ENCODE assay signal across 16 cellular contexts in the genomic region with DNA sequence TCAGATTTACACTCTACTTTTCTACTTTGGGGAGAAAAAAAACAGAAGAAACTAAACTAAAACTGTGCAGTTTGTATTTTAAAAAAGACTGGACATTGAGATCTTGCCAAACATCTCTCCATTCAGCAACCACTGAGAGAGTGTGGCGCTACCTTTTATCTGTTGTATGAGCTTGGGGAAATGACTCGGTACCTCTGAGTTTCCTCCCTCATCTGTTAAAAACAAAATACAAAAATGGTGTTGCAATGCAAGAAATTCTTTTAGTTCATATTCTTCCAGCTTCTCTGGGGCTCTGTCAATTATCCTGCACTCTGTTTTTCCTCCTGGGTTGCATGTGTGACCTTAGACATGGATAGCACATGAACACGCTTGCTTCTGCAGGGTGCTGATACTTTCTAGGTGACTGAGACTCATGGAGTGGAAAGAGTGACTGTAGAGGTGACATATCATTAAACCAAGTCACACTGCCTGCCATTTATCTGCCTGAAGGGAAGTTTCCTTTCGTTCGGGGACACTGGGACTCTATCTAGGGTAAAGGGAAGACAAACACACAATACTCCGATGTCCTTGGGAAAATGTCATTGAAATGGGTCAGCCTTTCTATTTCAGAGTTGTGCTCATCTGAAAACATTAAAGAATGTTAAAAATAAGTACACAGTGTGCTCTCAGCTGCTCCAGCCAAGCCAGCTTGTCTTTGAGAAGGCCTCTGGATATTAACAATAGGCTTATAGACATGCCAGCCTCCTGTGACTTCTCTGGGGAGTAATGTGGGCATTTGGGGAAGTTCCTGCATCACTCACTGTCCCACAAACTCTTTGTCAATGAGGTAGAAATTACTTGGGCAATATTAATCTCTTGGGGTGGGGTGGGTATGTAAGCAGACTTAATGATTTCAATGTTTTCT.
DNase-seq lines count a peak whose midpoint lies in the region; ATAC-seq and TF ChIP-seq lines count a peak whose summit lies in the region.
"Had no signal": no experiment of that assay in that cellular context is flagged by ENCODE, and none has a peak within 500 bp of the region (broad histone marks: within the 10 kb centered on the region; RNA-seq: fewer than 3 reads in every experiment).

No MANE protein-coding gene starts in this region.

- H3K4me1 ChIP-seq in right lobe of liver (no peaks in the 10 kb centered on the region), spleen (peaks cover 0 to 8% (median 0%) of the 10 kb centered on the region in 6 donors), Karpas-422 (ENCODE audit: low read length) (no peaks in the 10 kb centered on the region)

- no peak overlapping the region for H3K4me3 Mint-ChIP-seq in immature natural killer cell
- H3K4me3 Mint-ChIP-seq: activated CD8-positive, alpha-beta memory T cell treated with anti-CD3 and anti-CD28 coated beads, Interleukin-2, amount 10 ng/mL, durations not matched to agents 7 days and 5 days; activated naive CD8-positive, alpha-beta T cell treated with anti-CD3 and anti-CD28 coated beads, Interleukin-2, amount 10 ng/mL, durations not matched to agents 7 days and 5 days; CD4-positive, alpha-beta T cell had no signal

- no peaks in the 10 kb centered on the region for H3K9me2 ChIP-seq in Karpas-422 (replicated peaks; ENCODE audit: insufficient read depth, low read length)

- no peaks in the 10 kb centered on the region for H3K36me3 Mint-ChIP-seq in immature natural killer cell
- H3K36me3 Mint-ChIP-seq: activated CD8-positive, alpha-beta memory T cell treated with anti-CD3 and anti-CD28 coated beads, Interleukin-2, amount 10 ng/mL, durations not matched to agents 7 days and 5 days; activated naive CD8-positive, alpha-beta T cell treated with anti-CD3 and anti-CD28 coated beads, Interleukin-2, amount 10 ng/mL, durations not matched to agents 7 days and 5 days had no signal

- H3K27me3 Mint-ChIP-seq in immature natural killer cell (ENCODE audit: low read depth in 3 of 3) = peaks cover 2 to 4% (median 3%) of the 10 kb centered on the region in 3 donors
- H3K27me3 Mint-ChIP-seq: activated CD8-positive, alpha-beta memory T cell treated with anti-CD3 and anti-CD28 coated beads, Interleukin-2, amount 10 ng/mL, durations not matched to agents 7 days and 5 days had no signal

- H3K4me2 ChIP-seq in Karpas-422 (ENCODE audit: low read depth, low read length, poor library complexity, severe bottlenecking) = no peak overlapping the region

- no peaks in the 10 kb centered on the region for H3K36me3 ChIP-seq in right lobe of liver
- H3K36me3 ChIP-seq in spleen = no peaks in the 10 kb centered on the region
- H3K36me3 ChIP-seq in Karpas-422 (ENCODE audit: insufficient read depth, low read length) = no peaks in the 10 kb centered on the region

- no peaks in the 10 kb centered on the region for H3K4me1 Mint-ChIP-seq in immature natural killer cell
- H3K4me1 Mint-ChIP-seq: activated CD8-positive, alpha-beta memory T cell treated with anti-CD3 and anti-CD28 coated beads, Interleukin-2, amount 10 ng/mL, durations not matched to agents 7 days and 5 days; activated naive CD8-positive, alpha-beta T cell treated with anti-CD3 and anti-CD28 coated beads, Interleukin-2, amount 10 ng/mL, durations not matched to agents 7 days and 5 days had no signal

- peak; percentile 54 to 79 (median 69) for ATAC-seq in right lobe of liver
- no peak for ATAC-seq in GM18867 (IDR thresholded peaks at IDR 0.05; ENCODE audit: unreplicated experiment)
- no peak for ATAC-seq in HG03378 (IDR thresholded peaks at IDR 0.05; ENCODE audit: unreplicated experiment)
- ATAC-seq: activated CD8-positive, alpha-beta memory T cell treated with anti-CD3 and anti-CD28 coated beads, Interleukin-2, amount 10 ng/mL, durations not matched to agents 7 days and 5 days; left colon had no signal

- TF ChIP-seq POLR2A in NB4 (IDR thresholded peaks at IDR 0.05; ENCODE audit: extremely low read depth, insufficient read length) (no peak), right lobe of liver (IDR thresholded peaks at IDR 0.05) (no peak), spleen (IDR thresholded peaks at IDR 0.05) (no peak)

- DNase-seq in NB4 (ENCODE audit: low read depth) (peak; percentile 82), caudate nucleus (lab: John Stamatoyannopoulos, UW) (no peak), right lobe of liver (no peak), spleen (no peak), immature natural killer cell (no peak), Karpas-422 (no peak)
- DNase-seq: activated CD8-positive, alpha-beta memory T cell treated with anti-CD3 and anti-CD28 coated beads, Interleukin-2, amount 10 ng/mL, durations not matched to agents 7 days and 5 days; activated naive CD8-positive, alpha-beta T cell treated with anti-CD3 and anti-CD28 coated beads, Interleukin-2, amount 10 ng/mL, durations not matched to agents 7 days and 5 days; CD4-positive, alpha-beta T cell; effector CD4-positive, alpha-beta T cell; left colon; NCI-H1417 treated with DMSO at 0.1 percent for 48 hours; NCI-H524 treated with DMSO at 0.1 percent for 48 hours; RPMI8226 had no signal

- peak overlapping the region; percentile 1 for H3K27ac ChIP-seq in caudate nucleus (ENCODE audit: low read depth, low read length)
- H3K27ac ChIP-seq in right lobe of liver = peak overlapping the region; percentile 11 to 36 (median 31)
- H3K27ac ChIP-seq in spleen = peak overlapping the region; percentile 31 to 78 (median 66)
- H3K27ac ChIP-seq in Karpas-422 (ENCODE audit: low read length) = no peak overlapping the region

- H4K20me1 ChIP-seq in Karpas-422 (ENCODE audit: insufficient read depth, low read depth, low read length) = no peaks in the 10 kb centered on the region

- H3K9me3 Mint-ChIP-seq in immature natural killer cell = no peaks in the 10 kb centered on the region
- H3K9me3 Mint-ChIP-seq: activated naive CD8-positive, alpha-beta T cell treated with anti-CD3 and anti-CD28 coated beads, Interleukin-2, amount 10 ng/mL, durations not matched to agents 7 days and 5 days; CD4-positive, alpha-beta T cell had no signal

- H3K4me3 ChIP-seq in NB4 (ENCODE audit: low read depth, low read length) (no peak overlapping the region), right lobe of liver (no peak overlapping the region), spleen (no peak overlapping the region), Karpas-422 (ENCODE audit: low read length) (no peak overlapping the region)

- no peak for TF ChIP-seq CTCF in NB4 (IDR thresholded peaks at IDR 0.05; ENCODE audit: low read depth, low read length)
- TF ChIP-seq CTCF in right lobe of liver (IDR thresholded peaks at IDR 0.05) = no peak
- no peak for TF ChIP-seq CTCF in spleen (IDR thresholded peaks at IDR 0.05 in 8 of 11, conservative IDR thresholded peaks at IDR 0.05 in 3 of 11)

- no peak overlapping the region for H3K9ac ChIP-seq in Karpas-422 (ENCODE audit: low read length)

- H3K9me3 ChIP-seq in right lobe of liver = no peaks in the 10 kb centered on the region
- H3K9me3 ChIP-seq in spleen = no peaks in the 10 kb centered on the region
- H3K9me3 ChIP-seq in Karpas-422 (ENCODE audit: low read length) = no peaks in the 10 kb centered on the region

- H3K79me2 ChIP-seq in Karpas-422 (ENCODE audit: low read length) = no peaks in the 10 kb centered on the region

- H3K27ac Mint-ChIP-seq in immature natural killer cell = no peak overlapping the region
- H3K27ac Mint-ChIP-seq: activated CD8-positive, alpha-beta memory T cell treated with anti-CD3 and anti-CD28 coated beads, Interleukin-2, amount 10 ng/mL, durations not matched to agents 7 days and 5 days; activated naive CD8-positive, alpha-beta T cell treated with anti-CD3 and anti-CD28 coated beads, Interleukin-2, amount 10 ng/mL, durations not matched to agents 7 days and 5 days; CD4-positive, alpha-beta T cell had no signal

- no peaks in the 10 kb centered on the region for H3K27me3 ChIP-seq in right lobe of liver
- H3K27me3 ChIP-seq in spleen (replicated peaks in 1 of 7) = no peaks in the 10 kb centered on the region
- no peaks in the 10 kb centered on the region for H3K27me3 ChIP-seq in Karpas-422 (ENCODE audit: low read length)

- intact Hi-C loops in right lobe of liver (cut with DNase I) (no loop called here), spleen (cut with DNase I; ENCODE audit: low total_unique reads) (no loop called here)

- H2AFZ ChIP-seq in Karpas-422 (ENCODE audit: low read length) = no peak overlapping the region

- 35% methylated on average over 6 of the region's 6 CpGs for WGBS in right lobe of liver (ENCODE audit: insufficient coverage, low coverage, low lambda C conversion rate, missing lambda C conversion rate)
- WGBS in spleen, 5 donors = 53 to 64% (median 58%) methylated on average over 6 of the region's 6 CpGs

Comparison
In these comparisons a context has a peak if more than half of its experiments do, and no peak if none do; other contexts are left out.
1. ATAC-seq: peak in right lobe of liver (4 of 4); none in GM18867 (single experiment) and HG03378 (single experiment).